Comparison of ENCODE assay signal across 7 cellular contexts in the genomic region with DNA sequence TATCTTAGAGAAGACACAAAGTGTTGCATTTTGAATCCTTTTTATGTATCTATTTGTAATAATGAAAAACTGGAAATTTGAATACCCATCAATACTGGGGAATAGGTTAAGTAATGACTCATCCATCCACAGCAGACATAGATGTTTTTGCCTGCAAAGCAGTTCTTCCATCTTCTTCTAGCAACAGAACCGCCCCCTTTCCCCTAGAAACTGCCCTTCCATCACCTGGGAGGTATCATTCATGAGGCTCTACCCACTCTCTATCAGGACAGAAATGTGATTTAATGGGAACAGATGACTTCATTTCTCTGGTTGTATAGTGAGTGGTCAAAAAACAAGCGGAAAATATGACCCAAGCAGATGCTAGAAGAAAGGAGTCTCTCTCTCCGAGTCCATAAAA.
"Had no signal": no experiment of that assay in that cellular context is flagged by ENCODE, and none has a peak within 500 bp of the region (broad histone marks: within the 10 kb centered on the region; RNA-seq: fewer than 3 reads in every experiment).

No MANE protein-coding gene starts in this region.

- H3K4me3 Mint-ChIP-seq: GM23338, H9, HFFc6 had no signal

- H3K4me1 Mint-ChIP-seq: GM23338, H9 had no signal

- H3K27ac Mint-ChIP-seq: GM23338, H9, HFFc6 had no signal

- DNase-seq: GM23248, GOT3, H7, H9, HCEC 1CT, HFFc6 had no signal
